Comparison of ENCODE assay signal across 13 cellular contexts in the genomic region with DNA sequence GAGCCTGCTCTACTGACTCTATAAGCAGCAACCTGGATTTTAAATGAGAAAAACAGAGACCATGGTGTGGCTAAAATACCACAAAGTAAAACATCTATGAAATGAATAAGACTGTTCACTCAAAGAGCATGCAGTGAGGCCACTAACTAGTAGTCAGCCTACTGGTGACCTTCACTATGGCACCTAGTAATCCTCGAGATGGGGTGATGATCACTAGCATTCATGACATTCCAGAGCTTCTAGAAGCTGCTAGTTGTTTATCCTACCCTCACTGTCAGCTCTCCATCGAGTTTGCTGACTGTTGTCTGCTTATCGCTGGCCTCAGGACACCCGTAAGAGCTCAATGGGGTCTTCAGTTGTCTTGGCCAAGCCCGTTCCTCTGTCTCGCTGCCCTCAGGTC. TPM values are rescaled to one million over a fixed set of nuclear protein-coding genes. Genes with fewer than 3 reads are reported as not detected.
DNase-seq lines count a peak whose midpoint lies in the region; ATAC-seq and TF ChIP-seq lines count a peak whose summit lies in the region.
"Had no signal": no experiment of that assay in that cellular context is flagged by ENCODE, and none has a peak within 500 bp of the region (broad histone marks: within the 10 kb centered on the region; RNA-seq: fewer than 3 reads in every experiment).

No MANE protein-coding gene starts in this region.

- no peaks in the 10 kb centered on the region for H3K79me1 ChIP-seq in mesendoderm (ENCODE audit: low read length)

- no peak overlapping the region for H3K23ac ChIP-seq in mesendoderm (ENCODE audit: low read length)

- TF ChIP-seq CTCF in WTC11 (IDR thresholded peaks at IDR 0.05), result no peak
- no peak for TF ChIP-seq CTCF in parathyroid adenoma (IDR thresholded peaks at IDR 0.05)
- TF ChIP-seq CTCF in A673 (conservative IDR thresholded peaks at IDR 0.05; ENCODE audit: low read depth, low read length), result no peak
- no peak for TF ChIP-seq CTCF in vagina (IDR thresholded peaks at IDR 0.05)

- H2BK15ac ChIP-seq in mesendoderm (replicated peaks; ENCODE audit: low read depth), result no peak overlapping the region

- POLR2A ChIA-PET in WTC11 (lab: Charles Lee) (interaction anchor here (1.8 kb wide), 1 partner anchor 14 kb away, joined by 5 read pairs; a partner anchor contains a TSS), A673 (lab: Charles Lee; ENCODE audit: low non-redundant PET) (interaction anchor here (0.6 kb wide), 1 partner anchor 1939 kb away, joined by 3 read pairs; no protein-coding TSS in a partner anchor)

- H3K27ac Mint-ChIP-seq in WTC11, result no peak overlapping the region
- H3K27ac Mint-ChIP-seq: CD4-positive, alpha-beta memory T cell had no signal

- H3K9ac ChIP-seq in mesendoderm (ENCODE audit: low read length), result no peak overlapping the region
- no peak overlapping the region for H3K9ac ChIP-seq in parathyroid adenoma

- H3K4me1 ChIP-seq in mesendoderm (ENCODE audit: control insufficient read depth, low read depth, low read length) (peaks cover 10% of the 10 kb centered on the region), parathyroid adenoma (peaks cover 16% of the 10 kb centered on the region), A673 (ENCODE audit: insufficient read depth, low read length, poor library complexity, severe bottlenecking) (no peaks in the 10 kb centered on the region), vagina (no peaks in the 10 kb centered on the region)
- H3K4me1 ChIP-seq: BE2C had no signal

- TF ChIP-seq POLR2A in vagina (IDR thresholded peaks at IDR 0.05), result no peak

- no peak overlapping the region for H2AK5ac ChIP-seq in mesendoderm (ENCODE audit: low read length)

- CTCF ChIA-PET in WTC11 (lab: Charles Lee) (interaction anchor here (0.6 to 6.0 kb wide), 10 partner anchors 8 to 101 kb away, joined by 3 to 29 read pairs (median 4); no protein-coding TSS in a partner anchor), A673 (lab: Charles Lee) (interaction anchor here (0.6 kb wide), 1 partner anchor 522 kb away, joined by 3 read pairs; no protein-coding TSS in a partner anchor)

- H3K4me2 ChIP-seq in mesendoderm (ENCODE audit: low read length) (no peak overlapping the region), parathyroid adenoma (ENCODE audit: low read length) (peak overlapping the region; percentile 3)

- H3K36me3 ChIP-seq in mesendoderm (ENCODE audit: control insufficient read depth, insufficient read depth, low read length), result no peaks in the 10 kb centered on the region
- no peaks in the 10 kb centered on the region for H3K36me3 ChIP-seq in parathyroid adenoma (ENCODE audit: control insufficient read depth, insufficient read depth, low read length)
- H3K36me3 ChIP-seq in A673 (ENCODE audit: insufficient read depth, low read length, poor library complexity, severe bottlenecking), result no peaks in the 10 kb centered on the region
- H3K36me3 ChIP-seq in vagina, result no peaks in the 10 kb centered on the region
- H3K36me3 ChIP-seq: BE2C had no signal

- H3K27ac ChIP-seq in mesendoderm (ENCODE audit: low read depth, low read length) (no peak overlapping the region), parathyroid adenoma (peak overlapping the region; percentile 71), A673 (ENCODE audit: low read depth, low read length, poor library complexity, severe bottlenecking) (no peak overlapping the region), vagina (no peak overlapping the region)
- H3K27ac ChIP-seq: C4-2B had no signal

- H4K8ac ChIP-seq in mesendoderm (ENCODE audit: low read depth, low read length), result no peak overlapping the region

- H3K79me2 ChIP-seq in mesendoderm (ENCODE audit: control insufficient read depth, insufficient read depth, low read length) (no peaks in the 10 kb centered on the region), parathyroid adenoma (peaks cover 24% of the 10 kb centered on the region)

- intact Hi-C loops in A673 (cut with micrococcal nuclease; ENCODE audit: unreplicated experiment) (no loop called here), vagina (cut with DNase I) (no loop called here)

- no peak overlapping the region for H3K18ac ChIP-seq in mesendoderm (ENCODE audit: low read length)

- H3K9me3 ChIP-seq in parathyroid adenoma (ENCODE audit: control insufficient read depth, low read length) (no peaks in the 10 kb centered on the region), A673 (ENCODE audit: low read depth, low read length, poor library complexity, severe bottlenecking) (no peaks in the 10 kb centered on the region), vagina (no peaks in the 10 kb centered on the region)
- H3K9me3 ChIP-seq: BE2C had no signal

- WGBS in mesendoderm (ENCODE audit: extremely low coverage, insufficient coverage, low lambda C conversion rate), result no CpG with 5 or more reads among the region's 6 CpGs

- ATAC-seq in WTC11 (peak; percentile 67), HG03469 (IDR thresholded peaks at IDR 0.05; ENCODE audit: unreplicated experiment) (no peak)

- H2BK5ac ChIP-seq in mesendoderm (ENCODE audit: low read length), result no peak overlapping the region

- H3K4ac ChIP-seq in mesendoderm (ENCODE audit: low read depth, low read length), result no peak overlapping the region

- BruUV-seq in A673 (replicated peaks; lab: Mats Ljungman, UMichigan), result no TSS peak

- H3K27me3 Mint-ChIP-seq in WTC11 (ENCODE audit: low read depth), result no peaks in the 10 kb centered on the region

- H3K27me3 ChIP-seq in mesendoderm (ENCODE audit: insufficient read depth, low read length, poor library complexity), result no peaks in the 10 kb centered on the region
- no peaks in the 10 kb centered on the region for H3K27me3 ChIP-seq in parathyroid adenoma (ENCODE audit: control insufficient read depth, insufficient read depth, low read length)
- peaks cover 13% of the 10 kb centered on the region for H3K27me3 ChIP-seq in A673 (replicated peaks; ENCODE audit: insufficient read depth, low read depth, low read length, poor library complexity)
- H3K27me3 ChIP-seq in vagina, result no peaks in the 10 kb centered on the region

- peaks cover 23% of the 10 kb centered on the region for H3K4me1 Mint-ChIP-seq in WTC11
- H3K4me1 Mint-ChIP-seq: CD4-positive, alpha-beta memory T cell had no signal

- no peak overlapping the region for H3K4me3 Mint-ChIP-seq in WTC11
- H3K4me3 Mint-ChIP-seq: CD4-positive, alpha-beta memory T cell had no signal

- H3K56ac ChIP-seq in mesendoderm (ENCODE audit: low read length), result no peak overlapping the region

- H2AFZ ChIP-seq in parathyroid adenoma, result peak overlapping the region; percentile 78

- H3K4me3 ChIP-seq in mesendoderm (ENCODE audit: low read length), result no peak overlapping the region
- no peak overlapping the region for H3K4me3 ChIP-seq in parathyroid adenoma (ENCODE audit: low read depth, low read length)
- H3K4me3 ChIP-seq in A673 (ENCODE audit: low read depth, low read length, poor library complexity, severe bottlenecking), result no peak overlapping the region
- no peak overlapping the region for H3K4me3 ChIP-seq in vagina

- H2BK120ac ChIP-seq in mesendoderm (ENCODE audit: low read depth, low read length), result no peak overlapping the region

- DNase-seq in WTC11 (ENCODE audit: low spot score), result no peak
- DNase-seq in mesendoderm, result peak; percentile 76
- no peak for DNase-seq in A673 (ENCODE audit: low spot score)
- DNase-seq in vagina (ENCODE audit: extremely low spot score in 2 of 2), result no peak
- no peak for DNase-seq in OCI-M1 (lab: John Stamatoyannopoulos, UW)
- DNase-seq: BE2C; CD4-positive, alpha-beta memory T cell; DMS79; H7; IMR-90 had no signal

- no peak overlapping the region for H4K5ac ChIP-seq in mesendoderm (ENCODE audit: low read length)

- H3K9me3 Mint-ChIP-seq in WTC11, result no peaks in the 10 kb centered on the region
- H3K9me3 Mint-ChIP-seq: CD4-positive, alpha-beta memory T cell had no signal

- H3K36me3 Mint-ChIP-seq in WTC11, result no peaks in the 10 kb centered on the region
- H3K36me3 Mint-ChIP-seq: CD4-positive, alpha-beta memory T cell had no signal

TF ChIP-seq in WTC11, 78 proteins besides CTCF, POLR2A, EP300 and RAD21 (continues in another document):
- TF ChIP-seq, protein P1, sequence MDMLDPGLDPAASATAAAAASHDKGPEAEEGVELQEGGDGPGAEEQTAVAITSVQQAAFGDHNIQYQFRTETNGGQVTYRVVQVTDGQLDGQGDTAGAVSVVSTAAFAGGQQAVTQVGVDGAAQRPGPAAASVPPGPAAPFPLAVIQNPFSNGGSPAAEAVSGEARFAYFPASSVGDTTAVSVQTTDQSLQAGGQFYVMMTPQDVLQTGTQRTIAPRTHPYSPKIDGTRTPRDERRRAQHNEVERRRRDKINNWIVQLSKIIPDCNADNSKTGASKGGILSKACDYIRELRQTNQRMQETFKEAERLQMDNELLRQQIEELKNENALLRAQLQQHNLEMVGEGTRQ (CRISPR knock-in tag; IDR thresholded peaks at IDR 0.05), result no peak
- TF ChIP-seq ELF4 (CRISPR knock-in tag; IDR thresholded peaks at IDR 0.05; ENCODE audit: low read depth), result no peak

RNA-seq across cellular contexts. Expression of a gene that starts 13.7 kb away (rescaled TPM):
- total RNA-seq in WTC11 (2021) (2.5 to 3.2 TPM (median 2.8 TPM) in 3 replicates), A673 (2021) (0.43 and 0.70 TPM in 2 replicates), vagina (0.98 TPM)
- 0.21 TPM for polyA plus RNA-seq in mesendoderm (2013, experiment 1 of 2)
- polyA plus RNA-seq in mesendoderm (2013, experiment 2 of 2), result 0.22 TPM

RNA-seq across cellular contexts. Expression of a gene that starts 48.3 kb away (rescaled TPM):
- 47.3 to 52.4 TPM (median 49.1 TPM) in 3 replicates for total RNA-seq in WTC11 (2021)
- polyA plus RNA-seq in mesendoderm (2013, experiment 1 of 2), result 72.3 TPM
- 79.8 TPM for polyA plus RNA-seq in mesendoderm (2013, experiment 2 of 2)
- 61.9 and 65.2 TPM in 2 replicates for total RNA-seq in A673 (2021)
- 57.9 TPM for total RNA-seq in vagina
